In the genomic region with DNA sequence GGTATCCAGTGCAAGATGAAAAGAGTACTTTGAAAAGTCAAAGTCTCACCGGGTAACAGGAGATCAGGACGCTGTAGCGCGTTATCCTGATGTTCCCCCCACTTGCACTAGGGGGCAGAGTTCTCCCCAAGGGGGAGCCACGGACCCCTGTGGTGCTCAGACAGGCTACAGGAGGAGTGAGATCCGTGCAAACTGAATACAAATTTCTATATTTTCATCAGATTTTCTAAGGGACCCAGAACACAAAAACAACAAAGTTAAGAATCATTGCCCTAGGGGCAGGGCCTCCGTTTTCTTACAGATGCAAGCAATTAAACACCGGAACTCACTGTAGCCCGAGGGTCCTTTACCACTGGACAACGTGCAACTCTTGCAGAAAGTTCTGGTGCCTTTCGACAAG, we compare ENCODE assay signal across 8 cellular contexts.
DNase-seq lines count a peak whose midpoint lies in the region; ATAC-seq lines count a peak whose summit lies in the region.

No MANE protein-coding gene starts in this region.

- ATAC-seq in GM18858 (IDR thresholded peaks at IDR 0.05; ENCODE audit: unreplicated experiment) (peak; percentile 54), HG03103 (IDR thresholded peaks at IDR 0.05; ENCODE audit: low read depth, unreplicated experiment) (peak; percentile 53)

- DNase-seq in CMK (ENCODE audit: low read depth) (peak; percentile 59), NCI-H748 treated with DMSO at 0.1 percent for 48 hours (lab: John Stamatoyannopoulos, UW) (peak; percentile 86), astrocyte of the hippocampus (ENCODE audit: low read depth, low spot score) (peak; percentile 87), iris pigment epithelial cell (ENCODE audit: low read depth) (peak; percentile 78), AML-193 (lab: John Stamatoyannopoulos, UW) (no peak)
- peak; percentile 32 for DNase-seq in stimulated activated CD4-positive, alpha-beta T cell treated with anti-CD3 and anti-CD28 coated beads, Interleukin-4, amount 100 ng/mL, for 1 hour

Comparison
In these comparisons a context has a peak if more than half of its experiments do, and no peak if none do; other contexts are left out.
1. DNase-seq: peak in CMK (single experiment), NCI-H748 treated with DMSO at 0.1 percent for 48 hours (single experiment), astrocyte of the hippocampus (single experiment), iris pigment epithelial cell (single experiment) and stimulated activated CD4-positive, alpha-beta T cell treated with anti-CD3 and anti-CD28 coated beads, Interleukin-4, amount 100 ng/mL, for 1 hour (single experiment); none in AML-193 (0 of 2).